ENCODE assay signal across 20 cellular contexts in genomic region chr4:71857713-71858451, GRCh38.
DNase-seq lines count a peak whose midpoint lies in the region; ATAC-seq and TF ChIP-seq lines count a peak whose summit lies in the region.
"Had no signal": no experiment of that assay in that cellular context is flagged by ENCODE, and none has a peak within 500 bp of the region (broad histone marks: within the 10 kb centered on the region; RNA-seq: fewer than 3 reads in every experiment).

No MANE protein-coding gene starts in this region.

- H3K27me3 ChIP-seq in right atrium auricular region (no peaks in the 10 kb centered on the region), endodermal cell (ENCODE audit: control insufficient read depth, insufficient read depth, low read length, poor library complexity, severe bottlenecking) (no peaks in the 10 kb centered on the region), lower lobe of right lung (ENCODE audit: low read depth) (no peaks in the 10 kb centered on the region), upper lobe of right lung (no peaks in the 10 kb centered on the region)
- H3K27me3 ChIP-seq: BE2C, MG63 had no signal

- H3K27ac ChIP-seq in right atrium auricular region: no peak overlapping the region
- H3K27ac ChIP-seq in endodermal cell (ENCODE audit: low read depth, low read length): peak overlapping the region; percentile 54
- no peak overlapping the region for H3K27ac ChIP-seq in lower lobe of right lung
- no peak overlapping the region for H3K27ac ChIP-seq in upper lobe of right lung
- H3K27ac ChIP-seq: 22Rv1 had no signal

- TF ChIP-seq CTCF in right atrium auricular region (IDR thresholded peaks at IDR 0.05) (no peak), endodermal cell (conservative IDR thresholded peaks at IDR 0.05) (no peak), lower lobe of right lung (IDR thresholded peaks at IDR 0.05) (no peak), upper lobe of right lung (IDR thresholded peaks at IDR 0.05) (no peak)

- intact Hi-C loops in Right ventricle myocardium superior (cut with DNase I): no loop called here
- intact Hi-C loops in lower lobe of right lung (cut with DNase I): no loop called here
- intact Hi-C loops in upper lobe of right lung (cut with DNase I): no loop called here

- 32 to 45% methylated on average over 6 to 9 of the region's 9 CpGs for WGBS in endodermal cell (ENCODE audit: insufficient coverage in 1 of 2, insufficient read length in 1 of 2), 2 experiments

- ATAC-seq in Right ventricle myocardium superior (ENCODE audit: poor library complexity): peak; percentile 67
- ATAC-seq in lower lobe of right lung: peak; percentile 83
- peak; percentile 89 for ATAC-seq in upper lobe of right lung
- no peak for ATAC-seq in GM21447 (IDR thresholded peaks at IDR 0.05; ENCODE audit: unreplicated experiment)
- ATAC-seq: GM12878 had no signal

- H3K4me1 Mint-ChIP-seq in endodermal cell: peaks cover 11% of the 10 kb centered on the region

- no peak overlapping the region for H3K4me3 Mint-ChIP-seq in endodermal cell

- no peaks in the 10 kb centered on the region for H3K4me1 ChIP-seq in right atrium auricular region
- H3K4me1 ChIP-seq in endodermal cell (ENCODE audit: control insufficient read depth, insufficient read depth, low read length): peaks cover 20% of the 10 kb centered on the region
- H3K4me1 ChIP-seq in lower lobe of right lung: no peaks in the 10 kb centered on the region
- no peaks in the 10 kb centered on the region for H3K4me1 ChIP-seq in upper lobe of right lung
- H3K4me1 ChIP-seq: BE2C had no signal

- H3K4me3 ChIP-seq in right atrium auricular region: no peak overlapping the region
- peak overlapping the region; percentile 78 for H3K4me3 ChIP-seq in endodermal cell (ENCODE audit: low read length)
- H3K4me3 ChIP-seq in lower lobe of right lung: no peak overlapping the region
- H3K4me3 ChIP-seq in upper lobe of right lung: no peak overlapping the region
- H3K4me3 ChIP-seq: GM12878, MG63 had no signal

- peaks cover 57% of the 10 kb centered on the region for H3K9me3 Mint-ChIP-seq in endodermal cell

- H3K36me3 ChIP-seq in right atrium auricular region (no peaks in the 10 kb centered on the region), endodermal cell (ENCODE audit: control insufficient read depth, insufficient read depth, low read length) (peaks cover 9% of the 10 kb centered on the region), lower lobe of right lung (no peaks in the 10 kb centered on the region), upper lobe of right lung (no peaks in the 10 kb centered on the region)
- H3K36me3 ChIP-seq: BE2C, MG63 had no signal

- H3K9ac ChIP-seq in endodermal cell (ENCODE audit: extremely low read depth, low read length, poor library complexity, severe bottlenecking): peak overlapping the region; percentile 2
- H3K9ac ChIP-seq: SK-N-SH had no signal

- H3K36me3 Mint-ChIP-seq in endodermal cell (ENCODE audit: low read depth): peaks cover 20% of the 10 kb centered on the region

- H3K27me3 Mint-ChIP-seq in endodermal cell (ENCODE audit: insufficient read depth): no peaks in the 10 kb centered on the region

- no peak for DNase-seq in Right ventricle myocardium superior
- no peak for DNase-seq in right atrium auricular region (ENCODE audit: low spot score)
- DNase-seq in endodermal cell: peak; percentile 85
- no peak for DNase-seq in lower lobe of right lung
- no peak for DNase-seq in upper lobe of right lung
- DNase-seq in NCI-H2171 treated with DMSO at 0.1 percent for 48 hours (lab: John Stamatoyannopoulos, UW): no peak
- no peak for DNase-seq in SKM-1 (lab: John Stamatoyannopoulos, UW; ENCODE audit: unreplicated experiment)
- DNase-seq: activated CD4-positive, alpha-beta T cell treated with anti-CD3 and anti-CD28 coated beads for 4 hours; activated effector memory CD4-positive, alpha-beta T cell treated with Interleukin-2 at 50 U/mL for 16 hours; BE2C; DMS 273 treated with DMSO at 0.1 percent for 48 hours; GF-D8; head of caudate nucleus; MG63; SK-N-SH; stimulated activated CD4-positive, alpha-beta T cell treated with anti-CD3 and anti-CD28 coated beads, Interleukin-2, amount 100 ng/mL, for 24 hours; T1000 had no signal

- H3K9me3 ChIP-seq in right atrium auricular region (peaks cover 0 to 20% of the 10 kb centered on the region in 2 donors), endodermal cell (ENCODE audit: control insufficient read depth, low read length) (peaks cover 48% of the 10 kb centered on the region), lower lobe of right lung (peaks cover 8% of the 10 kb centered on the region), upper lobe of right lung (peaks cover 5% of the 10 kb centered on the region)
- H3K9me3 ChIP-seq: BE2C, SK-N-SH had no signal

- H3K27ac Mint-ChIP-seq in endodermal cell: peak overlapping the region; percentile 95
